In genomic region chr1:220093361-220094015, GRCh38 we compare ENCODE assay signal across 8 cellular contexts. TPM values are rescaled to one million over a fixed set of nuclear protein-coding genes. Genes with fewer than 3 reads are reported as not detected.
DNase-seq lines count a peak whose midpoint lies in the region; ATAC-seq and FAIRE-seq lines count a peak whose summit lies in the region.

No MANE protein-coding gene starts in this region.

- H2BK12ac ChIP-seq in mesenchymal stem cell (ENCODE audit: low read length in 2 of 2): no peak overlapping the region

- ATAC-seq in HG02981 (IDR thresholded peaks at IDR 0.05; ENCODE audit: unreplicated experiment): peak; percentile 3

- no peak overlapping the region for H3K18ac ChIP-seq in mesenchymal stem cell (ENCODE audit: low read depth in 1 of 2, low read length in 2 of 2)

- H2AFZ ChIP-seq in mesenchymal stem cell (ENCODE audit: low read depth, low read length): no peak overlapping the region

- no peak overlapping the region for H3K23ac ChIP-seq in mesenchymal stem cell (ENCODE audit: low read length in 2 of 2)

- no peak overlapping the region for H2BK5ac ChIP-seq in mesenchymal stem cell (ENCODE audit: low read depth, low read length, poor library complexity, severe bottlenecking)

- peaks cover 13% of the 10 kb centered on the region for H3K79me1 ChIP-seq in mesenchymal stem cell (replicated peaks; ENCODE audit: low read length, poor library complexity, severe bottlenecking)

- FAIRE-seq in TTC549 (lab: Jason Lieb, UNC) (peak; percentile 84), frontal cortex (lab: Jason Lieb, UNC) (no peak)

- peaks cover 23% of the 10 kb centered on the region for H3K36me3 Mint-ChIP-seq in activated T-helper 2 cell treated with anti-CD3 and anti-CD28 coated beads, Interferon-gamma antibody, Interleukin-2, Interleukin-4, amounts not matched to agents 10 μg/mL and 5 μg/mL and 100 μg/mL, durations not matched to agents 14 hours and 24 hours and 36 hours (ENCODE audit: low read depth)

- H3K14ac ChIP-seq in mesenchymal stem cell (ENCODE audit: low read length in 2 of 2): no peak overlapping the region

- H3K4me2 ChIP-seq in mesenchymal stem cell (ENCODE audit: low read length, poor library complexity, severe bottlenecking): no peak overlapping the region

- H3K4me1 ChIP-seq in mesenchymal stem cell (ENCODE audit: control insufficient read depth, insufficient read depth, low read depth, low read length): peaks cover 10% of the 10 kb centered on the region

- H3K27ac ChIP-seq in mesenchymal stem cell (ENCODE audit: low read length, poor library complexity, severe bottlenecking): peak overlapping the region; percentile 26

- DNase-seq in NCI-H345 treated with DMSO at 0.1 percent for 48 hours (lab: John Stamatoyannopoulos, UW; ENCODE audit: unreplicated experiment): peak; percentile 58
- DNase-seq in NCI-H345 (lab: John Stamatoyannopoulos, UW): no peak
- DNase-seq in mesenchymal stem cell: no peak
- DNase-seq in activated T-helper 2 cell treated with anti-CD3 and anti-CD28 coated beads, Interferon-gamma antibody, Interleukin-2, Interleukin-4, amounts not matched to agents 10 μg/mL and 5 μg/mL and 100 μg/mL, durations not matched to agents 14 hours and 24 hours and 36 hours (ENCODE audit: low spot score): no peak
- no peak for DNase-seq in kidney glomerular epithelial cell (lab: John Stamatoyannopoulos, UW)
- DNase-seq in frontal cortex (ENCODE audit: low spot score in 2 of 2): no peak

- WGBS in mesenchymal stem cell: 61% methylated on average over 3 of the region's 12 CpGs

- H2AK5ac ChIP-seq in mesenchymal stem cell (ENCODE audit: low read length, severe bottlenecking): no peak overlapping the region

- peaks cover 9 to 24% of the 10 kb centered on the region in 2 experiments for H3K36me3 ChIP-seq in mesenchymal stem cell (ENCODE audit: control insufficient read depth in 1 of 2, insufficient read depth in 2 of 2, low read depth in 1 of 2, low read length in 2 of 2)

- no peaks in the 10 kb centered on the region for H3K27me3 ChIP-seq in mesenchymal stem cell (ENCODE audit: control insufficient read depth in 1 of 2, insufficient read depth in 1 of 2, low read length in 2 of 2)

- no peak overlapping the region for H4K8ac ChIP-seq in mesenchymal stem cell (ENCODE audit: low read length)

- H2BK15ac ChIP-seq in mesenchymal stem cell (ENCODE audit: low read depth, poor library complexity, severe bottlenecking): no peak overlapping the region

- no peak overlapping the region for H2BK120ac ChIP-seq in mesenchymal stem cell (ENCODE audit: low read depth, low read length)

- peaks cover 15% of the 10 kb centered on the region for H3K4me1 Mint-ChIP-seq in activated T-helper 2 cell treated with anti-CD3 and anti-CD28 coated beads, Interferon-gamma antibody, Interleukin-2, Interleukin-4, amounts not matched to agents 10 μg/mL and 5 μg/mL and 100 μg/mL, durations not matched to agents 14 hours and 24 hours and 36 hours (ENCODE audit: low read depth)

- H3K4me3 Mint-ChIP-seq in activated T-helper 2 cell treated with anti-CD3 and anti-CD28 coated beads, Interferon-gamma antibody, Interleukin-2, Interleukin-4, amounts not matched to agents 10 μg/mL and 5 μg/mL and 100 μg/mL, durations not matched to agents 14 hours and 24 hours and 36 hours (ENCODE audit: low read depth): no peak overlapping the region

- no peaks in the 10 kb centered on the region for H3K9me3 Mint-ChIP-seq in activated T-helper 2 cell treated with anti-CD3 and anti-CD28 coated beads, Interferon-gamma antibody, Interleukin-2, Interleukin-4, amounts not matched to agents 10 μg/mL and 5 μg/mL and 100 μg/mL, durations not matched to agents 14 hours and 24 hours and 36 hours

- H3K4ac ChIP-seq in mesenchymal stem cell (ENCODE audit: low read depth in 1 of 2, low read length in 2 of 2): no peak overlapping the region

- no peak overlapping the region for H4K91ac ChIP-seq in mesenchymal stem cell (ENCODE audit: low read length)

- intact Hi-C loops in activated T-helper 2 cell treated with anti-CD3 and anti-CD28 coated beads, Interferon-gamma antibody, Interleukin-2, Interleukin-4, amounts not matched to agents 10 μg/mL and 5 μg/mL and 100 μg/mL, durations not matched to agents 14 hours and 24 hours and 36 hours (cut with micrococcal nuclease): loop anchor here (1.0 to 2.0 kb wide), 3 partner anchors 47 to 179 kb away; partner anchors contain the start of genes EPRS1 and RAB3GAP2

- H3K9ac ChIP-seq in mesenchymal stem cell (ENCODE audit: low read length): peak overlapping the region; percentile 58

- H3K27ac Mint-ChIP-seq in activated T-helper 2 cell treated with anti-CD3 and anti-CD28 coated beads, Interferon-gamma antibody, Interleukin-2, Interleukin-4, amounts not matched to agents 10 μg/mL and 5 μg/mL and 100 μg/mL, durations not matched to agents 14 hours and 24 hours and 36 hours: no peak overlapping the region

- peak overlapping the region in 1 of 2 experiments; percentile 16 for H3K4me3 ChIP-seq in mesenchymal stem cell (ENCODE audit: insufficient read depth in 1 of 2, low read depth in 1 of 2, low read length in 2 of 2)

- H3K27me3 Mint-ChIP-seq in activated T-helper 2 cell treated with anti-CD3 and anti-CD28 coated beads, Interferon-gamma antibody, Interleukin-2, Interleukin-4, amounts not matched to agents 10 μg/mL and 5 μg/mL and 100 μg/mL, durations not matched to agents 14 hours and 24 hours and 36 hours (ENCODE audit: low read depth): no peaks in the 10 kb centered on the region

- no peaks in the 10 kb centered on the region for H3K9me3 ChIP-seq in mesenchymal stem cell (ENCODE audit: control insufficient read depth, low read length)

RNA-seq across cellular contexts. Expression of gene IARS2, which starts 0.4 kb away (rescaled TPM):
- 44.2 TPM for polyA plus RNA-seq in mesenchymal stem cell (2013, experiment 1 of 2)
- 45.2 TPM for polyA plus RNA-seq in mesenchymal stem cell (2013, experiment 2 of 2)
- total RNA-seq in activated T-helper 2 cell treated with anti-CD3 and anti-CD28 coated beads, Interferon-gamma antibody, Interleukin-2, Interleukin-4, amounts not matched to agents 10 μg/mL and 5 μg/mL and 100 μg/mL, durations not matched to agents 14 hours and 24 hours and 36 hours: 87.8 and 89.1 TPM in 2 replicates
- 76.6 TPM for total RNA-seq in frontal cortex

RNA-seq across cellular contexts. Expression of gene BPNT1, which starts 3.9 kb away (rescaled TPM):
- polyA plus RNA-seq in mesenchymal stem cell (2013, experiment 1 of 2): 16.8 TPM
- 17.3 TPM for polyA plus RNA-seq in mesenchymal stem cell (2013, experiment 2 of 2)
- total RNA-seq in activated T-helper 2 cell treated with anti-CD3 and anti-CD28 coated beads, Interferon-gamma antibody, Interleukin-2, Interleukin-4, amounts not matched to agents 10 μg/mL and 5 μg/mL and 100 μg/mL, durations not matched to agents 14 hours and 24 hours and 36 hours: 29.8 and 30.6 TPM in 2 replicates
- total RNA-seq in frontal cortex: 25.7 TPM

RNA-seq across cellular contexts. Expression of gene EPRS1, which starts 47.2 kb away (rescaled TPM):
- polyA plus RNA-seq in mesenchymal stem cell (2013, experiment 1 of 2): 68.3 TPM
- 68.8 TPM for polyA plus RNA-seq in mesenchymal stem cell (2013, experiment 2 of 2)
- total RNA-seq in activated T-helper 2 cell treated with anti-CD3 and anti-CD28 coated beads, Interferon-gamma antibody, Interleukin-2, Interleukin-4, amounts not matched to agents 10 μg/mL and 5 μg/mL and 100 μg/mL, durations not matched to agents 14 hours and 24 hours and 36 hours: 163 and 176 TPM in 2 replicates
- total RNA-seq in frontal cortex: 199 TPM
